ENCODE assay signal across 16 cellular contexts in genomic region chr6:21781075-21781474, GRCh38.
DNase-seq lines count a peak whose midpoint lies in the region; ATAC-seq and TF ChIP-seq lines count a peak whose summit lies in the region.
"Had no signal": no experiment of that assay in that cellular context is flagged by ENCODE, and none has a peak within 500 bp of the region (broad histone marks: within the 10 kb centered on the region; RNA-seq: fewer than 3 reads in every experiment).

No MANE protein-coding gene starts in this region.

- no peak overlapping the region for H2BK12ac ChIP-seq in neuronal stem cell (ENCODE audit: low read length)

- no peaks in the 10 kb centered on the region for H3K79me1 ChIP-seq in neuronal stem cell (ENCODE audit: low read depth, low read length)

- ATAC-seq in aorta (ENCODE audit: low FRiP score) (no peak), HG03280 (IDR thresholded peaks at IDR 0.05; ENCODE audit: unreplicated experiment) (no peak)

- H4K91ac ChIP-seq in neuronal stem cell (ENCODE audit: low read depth, low read length, poor library complexity) = no peak overlapping the region

- POLR2A ChIA-PET in HEK293 (lab: Yijun Ruan, JAX) = no interaction called here

- no peak overlapping the region for H2BK15ac ChIP-seq in neuronal stem cell (ENCODE audit: low read length)

- H2AFZ ChIP-seq in hepatocyte = no peak overlapping the region
- no peak overlapping the region for H2AFZ ChIP-seq in neuronal stem cell (ENCODE audit: low read length)

- no peaks in the 10 kb centered on the region for H3K79me2 ChIP-seq in hepatocyte

- TF ChIP-seq CTCF in HEK293 (tag by site-specific recombination; IDR thresholded peaks at IDR 0.05) (no peak), hepatocyte (IDR thresholded peaks at IDR 0.05; ENCODE audit: poor library complexity) (no peak)

- H3K4me3 ChIP-seq in HEK293 (ENCODE audit: low read depth, low read length) (no peak overlapping the region), hepatocyte (no peak overlapping the region), neuronal stem cell (ENCODE audit: low read length in 2 of 2) (no peak overlapping the region), aorta (ENCODE audit: low read length in 2 of 2) (no peak overlapping the region)

- H4K8ac ChIP-seq in neuronal stem cell (ENCODE audit: low read depth, low read length) = no peak overlapping the region

- H3K4ac ChIP-seq in neuronal stem cell (ENCODE audit: low read length) = no peak overlapping the region

- H3K23ac ChIP-seq in neuronal stem cell (ENCODE audit: low read depth, low read length, poor library complexity) = no peak overlapping the region

- H3K36me3 ChIP-seq in HEK293 (ENCODE audit: control insufficient read depth in 2 of 2, insufficient read depth in 1 of 2, low read length in 2 of 2) = no peaks in the 10 kb centered on the region
- no peaks in the 10 kb centered on the region for H3K36me3 ChIP-seq in hepatocyte (replicated peaks; ENCODE audit: insufficient read depth, low read depth)
- H3K36me3 ChIP-seq in neuronal stem cell (replicated peaks in 1 of 2; ENCODE audit: control insufficient read depth in 2 of 2, insufficient read depth in 2 of 2, low read length in 2 of 2) = peaks cover 0 to 47% of the 10 kb centered on the region in 2 donors
- no peaks in the 10 kb centered on the region for H3K36me3 ChIP-seq in aorta (ENCODE audit: control insufficient read depth in 1 of 2, insufficient read depth in 2 of 2, low read length in 1 of 2)

- peaks cover 8% of the 10 kb centered on the region for H3K4me1 ChIP-seq in HEK293 (ENCODE audit: control insufficient read depth, insufficient read depth, low read length)
- peaks cover 11% of the 10 kb centered on the region for H3K4me1 ChIP-seq in hepatocyte (ENCODE audit: insufficient read depth)
- H3K4me1 ChIP-seq in neuronal stem cell (ENCODE audit: control insufficient read depth in 2 of 2, insufficient read depth in 1 of 2, low read depth in 1 of 2, low read length in 2 of 2) = peaks cover 14 to 16% of the 10 kb centered on the region in 2 donors
- H3K4me1 ChIP-seq in aorta (ENCODE audit: control insufficient read depth in 1 of 2, insufficient read depth in 2 of 2, low read length in 2 of 2) = no peaks in the 10 kb centered on the region

- H3K9me3 ChIP-seq in HEK293 (ENCODE audit: control insufficient read depth, insufficient read depth, low read depth, low read length) (no peaks in the 10 kb centered on the region), hepatocyte (ENCODE audit: low read depth) (no peaks in the 10 kb centered on the region), neuronal stem cell (replicated peaks in 1 of 2; ENCODE audit: control insufficient read depth in 2 of 2, insufficient read depth in 1 of 2, low read depth in 1 of 2, low read length in 2 of 2) (peaks cover 0 to 3% of the 10 kb centered on the region in 2 donors), aorta (ENCODE audit: control insufficient read depth, low read length) (no peaks in the 10 kb centered on the region)

- H3K27me3 ChIP-seq in hepatocyte = no peaks in the 10 kb centered on the region
- H3K27me3 ChIP-seq in neuronal stem cell (ENCODE audit: control insufficient read depth in 3 of 3, insufficient read depth in 3 of 3, low read depth in 1 of 3, low read length in 3 of 3) = no peaks in the 10 kb centered on the region
- no peaks in the 10 kb centered on the region for H3K27me3 ChIP-seq in aorta (ENCODE audit: control insufficient read depth in 1 of 2, insufficient read depth in 2 of 2, low read length in 1 of 2)

- intact Hi-C loops in aorta (cut with DNase I) = no loop called here

- H4K20me1 ChIP-seq in hepatocyte (ENCODE audit: insufficient read depth, poor library complexity, severe bottlenecking) = no peaks in the 10 kb centered on the region

- CTCF ChIA-PET in HEK293 (lab: Yijun Ruan, JAX) = interaction anchor here (2.0 kb wide), 1 partner anchor 12 kb away, joined by 5 read pairs; no protein-coding TSS in a partner anchor

- 55% methylated on average over 5 of the region's 5 CpGs for WGBS in hepatocyte (ENCODE audit: low lambda C conversion rate, missing lambda C conversion rate)
- WGBS in neuronal stem cell (ENCODE audit: extremely low coverage in 2 of 2, insufficient read length in 2 of 2, insufficient replicate concordance in 1 of 2), 2 donors = no CpG with 5 or more reads among the region's 5 CpGs
- WGBS in aorta, 2 donors = 76 to 78% methylated on average over 5 of the region's 5 CpGs

- H2AK5ac ChIP-seq in neuronal stem cell (ENCODE audit: low read depth, low read length) = no peak overlapping the region

- H3K9me2 ChIP-seq in hepatocyte (replicated peaks; ENCODE audit: insufficient read depth) = no peaks in the 10 kb centered on the region

- H3K4me2 ChIP-seq in hepatocyte (no peak overlapping the region), neuronal stem cell (ENCODE audit: insufficient read depth, low read length, poor library complexity, severe bottlenecking) (no peak overlapping the region)

- H3K9ac ChIP-seq in neuronal stem cell (ENCODE audit: low read depth, low read length, poor library complexity) = no peak overlapping the region

- H3K18ac ChIP-seq in neuronal stem cell (ENCODE audit: low read length) = no peak overlapping the region

- no peak overlapping the region for H3K27ac ChIP-seq in HEK293 (ENCODE audit: extremely low read depth, low read depth, low read length)
- peak overlapping the region; percentile 58 for H3K27ac ChIP-seq in hepatocyte
- no peak overlapping the region for H3K27ac ChIP-seq in neuronal stem cell (replicated peaks; ENCODE audit: low read length)
- no peak overlapping the region for H3K27ac ChIP-seq in aorta (ENCODE audit: low read depth in 1 of 2, low read length in 2 of 2)
- H3K27ac ChIP-seq: RWPE1 had no signal

- DNase-seq in NCI-H69 (lab: John Stamatoyannopoulos, UW) (peak; percentile 44), hepatocyte (ENCODE audit: low spot score) (no peak), neuronal stem cell (ENCODE audit: low spot score) (peak; percentile 38), SHP77 (lab: John Stamatoyannopoulos, UW) (no peak), aorta (no peak)
- DNase-seq: DMS79; HFFc6; NCI-H1048; NCI-H1694; NCI-H226; NCI-H526 treated with DMSO at 0.1 percent for 48 hours; NK-92 treated with Interleukin-12 subunit alpha and Interleukin-12 subunit beta, amount 100 ng/mL, for 24 hours; OCI-M1 had no signal

- no peak overlapping the region for H2BK120ac ChIP-seq in neuronal stem cell (ENCODE audit: low read depth, low read length)

- H3K14ac ChIP-seq in neuronal stem cell (ENCODE audit: low read length) = no peak overlapping the region

- H2BK5ac ChIP-seq in neuronal stem cell (ENCODE audit: low read length) = no peak overlapping the region

TF ChIP-seq in HEK293, 187 proteins besides CTCF, POLR2A, EP300 and RAD21:
- peak; percentile 92; the same call in 1 of the 2 replicates for TF ChIP-seq EGR2 (tag by site-specific recombination; IDR thresholded peaks at IDR 0.05; ENCODE audit: low read depth)
- TF ChIP-seq OSR2 (tag by site-specific recombination; IDR thresholded peaks at IDR 0.05) = no peak
- 0 out of 2 replicates have a peak, but pooled peaks have one; percentile 13 for TF ChIP-seq ZNF600 (tag by site-specific recombination; IDR thresholded peaks at IDR 0.05)
- peak; percentile 91 for TF ChIP-seq ZFHX2 (tag by site-specific recombination; conservative IDR thresholded peaks at IDR 0.05)
- 0 out of 2 replicates have a peak, but pooled peaks have one; percentile 36 for TF ChIP-seq ZNF18 (tag by site-specific recombination; IDR thresholded peaks at IDR 0.05)
- TF ChIP-seq ZBTB11 (tag by site-specific recombination; conservative IDR thresholded peaks at IDR 0.05; ENCODE audit: low read depth) = no peak
TF ChIP-seq in HEK293: peak in this region for 4.

Comparison
In these comparisons a context has a peak if more than half of its experiments do, and no peak if none do; other contexts are left out.
1. DNase-seq: peak in NCI-H69 (single experiment) and neuronal stem cell (single experiment); none in hepatocyte (single experiment), SHP77 (0 of 2) and aorta (0 of 2).